8 cellular contexts compared by ENCODE assay signal in the genomic region with DNA sequence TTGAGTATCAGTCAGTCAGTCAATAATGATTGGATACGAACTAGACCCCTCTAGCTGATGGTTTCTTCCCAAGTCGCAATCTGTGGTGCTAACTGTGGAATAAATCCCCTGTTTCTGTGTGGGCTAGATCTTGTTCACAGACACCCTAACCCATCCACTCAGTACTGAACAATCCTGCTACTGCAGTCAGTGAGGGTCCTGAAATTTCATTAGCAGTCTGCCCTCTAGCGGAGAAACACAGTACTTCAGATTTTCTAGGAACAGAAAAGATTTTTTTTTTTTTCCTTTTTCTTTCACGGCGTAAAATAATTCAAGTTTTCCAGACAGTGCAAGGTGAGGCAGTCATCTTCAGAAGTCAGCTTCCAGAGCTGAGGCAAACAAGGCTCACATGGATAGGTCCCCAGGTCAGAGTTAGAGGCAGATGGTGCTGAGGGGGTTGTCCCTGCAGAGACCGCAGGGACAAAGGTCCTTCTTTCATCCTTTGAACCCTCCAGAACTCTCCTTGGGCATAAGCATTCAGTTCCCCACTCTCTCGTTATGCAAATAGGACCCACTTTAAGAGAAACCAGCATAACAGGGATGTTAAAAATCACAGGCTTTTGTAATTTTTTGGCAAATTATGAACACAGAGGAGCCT.
DNase-seq lines count a peak whose midpoint lies in the region; ATAC-seq, FAIRE-seq and TF ChIP-seq lines count a peak whose summit lies in the region.

No MANE protein-coding gene starts in this region.

- TF ChIP-seq EP300 in HepG2 (IDR thresholded peaks at IDR 0.05; ENCODE audit: low read depth in 2 of 2, low read length in 2 of 2) = no peak
- no peak for TF ChIP-seq EP300 in HepG2 (CRISPR knock-in tag; IDR thresholded peaks at IDR 0.05; ENCODE audit: borderline replicate concordance)

- H3K4me2 ChIP-seq in HepG2 (ENCODE audit: low read depth, low read length) = peak overlapping the region; percentile 58

- no peaks in the 10 kb centered on the region for H3K9me3 ChIP-seq in HepG2 (ENCODE audit: low read length)
- no peaks in the 10 kb centered on the region for H3K9me3 ChIP-seq in MG63

- peak; percentile 76 for FAIRE-seq in HepG2 (lab: Jason Lieb, UNC)

- ATAC-seq in HepG2 = peak; percentile 61

- TF ChIP-seq CTCF in cardiac fibroblast (IDR thresholded peaks at IDR 0.05; ENCODE audit: low read depth, low read length) = peak; percentile 65
- peak; percentile 71 for TF ChIP-seq CTCF in HepG2 (CRISPR knock-in tag; IDR thresholded peaks at IDR 0.05)

- H2AFZ ChIP-seq in HepG2 (ENCODE audit: low read length) = no peak overlapping the region

- H4K20me1 ChIP-seq in HepG2 (ENCODE audit: insufficient read depth, low read length) = no peaks in the 10 kb centered on the region

- CTCF ChIA-PET in HepG2 (lab: Yijun Ruan, JAX; ENCODE audit: low intra/inter-chr PET ratio, low total read pairs) = interaction anchor here (0.5 to 1.7 kb wide), 4 partner anchors 29 to 386 kb away, joined by 3 to 15 read pairs (median 4); no protein-coding TSS in a partner anchor

- DNase-seq in AG08396 (ENCODE audit: low spot score) (peak; percentile 42), GM03348 (ENCODE audit: low spot score) (peak; percentile 58), NCI-H2227 treated with DMSO at 0.1 percent for 48 hours (lab: John Stamatoyannopoulos, UW) (peak; percentile 9), cardiac fibroblast (ENCODE audit: low read depth in 2 of 2) (peak; percentile 73 to 79), HepG2 (ENCODE audit: low spot score) (peak; percentile 29), MG63 (no peak), NCI-H524 treated with DMSO at 0.1 percent for 48 hours (lab: John Stamatoyannopoulos, UW) (no peak), amniotic stem cell (lab: John Stamatoyannopoulos, UW) (no peak)

- H3K9ac ChIP-seq in HepG2 (ENCODE audit: insufficient read depth, low read depth, low read length) = no peak overlapping the region

- 12% methylated on average over 7 of the region's 7 CpGs for WGBS in HepG2 (ENCODE audit: low lambda C conversion rate)

- peaks cover 2 to 9% of the 10 kb centered on the region in 2 experiments; a peak in 2 of 5 replicates for H3K27me3 ChIP-seq in HepG2 (ENCODE audit: control insufficient read depth in 1 of 2, insufficient read depth in 2 of 2, low read length in 2 of 2)
- no peaks in the 10 kb centered on the region for H3K27me3 ChIP-seq in MG63

- peak overlapping the region; percentile 6 to 13 for H3K4me3 ChIP-seq in cardiac fibroblast (replicated peaks in 1 of 2; ENCODE audit: low read depth in 2 of 2, low read length in 2 of 2)
- no peak overlapping the region; a peak in 1 of 6 replicates for H3K4me3 ChIP-seq in HepG2 (replicated peaks in 1 of 3; ENCODE audit: insufficient read depth in 1 of 3, low read depth in 2 of 3, low read length in 3 of 3)
- H3K4me3 ChIP-seq in MG63 = no peak overlapping the region

- TF ChIP-seq RAD21 in HepG2 (CRISPR knock-in tag; IDR thresholded peaks at IDR 0.05) = no peak

- intact Hi-C loops in HepG2 (cut with micrococcal nuclease; ENCODE audit: unreplicated experiment) = loop anchor here (2.0 kb wide), 1 partner anchor 30 kb away; no protein-coding TSS in a partner anchor

- POLR2A ChIA-PET in HepG2 (lab: Yijun Ruan, JAX) = no interaction called here

- no TSS peak for BruUV-seq in HepG2 (replicated peaks; lab: Mats Ljungman, UMichigan)

- no peak for TF ChIP-seq POLR2A in HepG2 (IDR thresholded peaks at IDR 0.05; ENCODE audit: insufficient read depth in 1 of 2, low read depth in 2 of 2, low read length in 2 of 2)

- in situ Hi-C loops in HepG2 (cut with HindIII; ENCODE audit: extremely low pct_ligation_motif_present, low pct_unique_long_range_greater_than_20kb) = no loop called here

- H3K27ac ChIP-seq in HepG2 (ENCODE audit: extremely low read length, insufficient read depth, low read length) = no peak overlapping the region

- peaks cover 11% of the 10 kb centered on the region for H3K4me1 ChIP-seq in HepG2 (ENCODE audit: insufficient read depth, low read length)

- H3K79me2 ChIP-seq in HepG2 (ENCODE audit: insufficient read depth, low read length) = no peaks in the 10 kb centered on the region

- H3K36me3 ChIP-seq in HepG2 (replicated peaks in 1 of 2; ENCODE audit: control insufficient read depth in 1 of 2, insufficient read depth in 2 of 2, low read length in 2 of 2) = no peaks in the 10 kb centered on the region
- no peaks in the 10 kb centered on the region for H3K36me3 ChIP-seq in MG63

TF ChIP-seq in HepG2, 621 proteins besides CTCF, POLR2A, EP300 and RAD21:
- 0 out of 2 replicates have a peak, but pooled peaks have one; percentile 6 for TF ChIP-seq RXRB (CRISPR knock-in tag; IDR thresholded peaks at IDR 0.05; ENCODE audit: borderline replicate concordance)
- TF ChIP-seq SOX6 (IDR thresholded peaks at IDR 0.05) = no peak
- 0 out of 2 replicates have a peak, but pooled peaks have one; percentile 24 for TF ChIP-seq SOX6 (CRISPR knock-in tag; IDR thresholded peaks at IDR 0.05)
- 0 out of 2 replicates have a peak, but pooled peaks have one; percentile 15 for TF ChIP-seq ZNF317 (CRISPR knock-in tag; IDR thresholded peaks at IDR 0.05)
- peak; percentile 32; the same call in 1 of the 2 replicates for TF ChIP-seq SMC3 (IDR thresholded peaks at IDR 0.05; ENCODE audit: low read length)
- TF ChIP-seq HNF4A (CRISPR knock-in tag; IDR thresholded peaks at IDR 0.05) = peak; percentile 58
- TF ChIP-seq, protein P1, sequence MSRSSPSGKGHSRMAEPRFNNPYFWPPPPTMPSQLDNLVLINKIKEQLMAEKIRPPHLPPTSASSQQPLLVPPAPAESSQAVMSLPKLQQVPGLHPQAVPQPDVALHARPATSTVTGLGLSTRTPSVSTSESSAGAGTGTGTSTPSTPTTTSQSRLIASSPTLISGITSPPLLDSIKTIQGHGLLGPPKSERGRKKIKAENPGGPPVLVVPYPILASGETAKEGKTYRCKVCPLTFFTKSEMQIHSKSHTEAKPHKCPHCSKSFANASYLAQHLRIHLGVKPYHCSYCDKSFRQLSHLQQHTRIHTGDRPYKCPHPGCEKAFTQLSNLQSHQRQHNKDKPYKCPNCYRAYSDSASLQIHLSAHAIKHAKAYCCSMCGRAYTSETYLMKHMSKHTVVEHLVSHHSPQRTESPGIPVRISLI (CRISPR knock-in tag; IDR thresholded peaks at IDR 0.05; ENCODE audit: borderline replicate concordance) = peak; percentile 55; the same call in 1 of the 2 replicates
- 0 out of 2 replicates have a peak, but pooled peaks have one; percentile 44 for TF ChIP-seq ZNF543 (CRISPR knock-in tag; IDR thresholded peaks at IDR 0.05)
- peak; percentile 59 for TF ChIP-seq STAG1 (CRISPR knock-in tag; IDR thresholded peaks at IDR 0.05)
- TF ChIP-seq XRCC5 (optimal IDR thresholded peaks at IDR 0.05; ENCODE audit: low read length) = peak; percentile 25
- TF ChIP-seq, protein P2, sequence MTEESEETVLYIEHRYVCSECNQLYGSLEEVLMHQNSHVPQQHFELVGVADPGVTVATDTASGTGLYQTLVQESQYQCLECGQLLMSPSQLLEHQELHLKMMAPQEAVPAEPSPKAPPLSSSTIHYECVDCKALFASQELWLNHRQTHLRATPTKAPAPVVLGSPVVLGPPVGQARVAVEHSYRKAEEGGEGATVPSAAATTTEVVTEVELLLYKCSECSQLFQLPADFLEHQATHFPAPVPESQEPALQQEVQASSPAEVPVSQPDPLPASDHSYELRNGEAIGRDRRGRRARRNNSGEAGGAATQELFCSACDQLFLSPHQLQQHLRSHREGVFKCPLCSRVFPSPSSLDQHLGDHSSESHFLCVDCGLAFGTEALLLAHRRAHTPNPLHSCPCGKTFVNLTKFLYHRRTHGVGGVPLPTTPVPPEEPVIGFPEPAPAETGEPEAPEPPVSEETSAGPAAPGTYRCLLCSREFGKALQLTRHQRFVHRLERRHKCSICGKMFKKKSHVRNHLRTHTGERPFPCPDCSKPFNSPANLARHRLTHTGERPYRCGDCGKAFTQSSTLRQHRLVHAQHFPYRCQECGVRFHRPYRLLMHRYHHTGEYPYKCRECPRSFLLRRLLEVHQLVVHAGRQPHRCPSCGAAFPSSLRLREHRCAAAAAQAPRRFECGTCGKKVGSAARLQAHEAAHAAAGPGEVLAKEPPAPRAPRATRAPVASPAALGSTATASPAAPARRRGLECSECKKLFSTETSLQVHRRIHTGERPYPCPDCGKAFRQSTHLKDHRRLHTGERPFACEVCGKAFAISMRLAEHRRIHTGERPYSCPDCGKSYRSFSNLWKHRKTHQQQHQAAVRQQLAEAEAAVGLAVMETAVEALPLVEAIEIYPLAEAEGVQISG (CRISPR knock-in tag; IDR thresholded peaks at IDR 0.05) = no peak
- TF ChIP-seq PHF21A (CRISPR knock-in tag; IDR thresholded peaks at IDR 0.05) = 0 out of 2 replicates have a peak, but pooled peaks have one; percentile 18
- TF ChIP-seq, protein P3, sequence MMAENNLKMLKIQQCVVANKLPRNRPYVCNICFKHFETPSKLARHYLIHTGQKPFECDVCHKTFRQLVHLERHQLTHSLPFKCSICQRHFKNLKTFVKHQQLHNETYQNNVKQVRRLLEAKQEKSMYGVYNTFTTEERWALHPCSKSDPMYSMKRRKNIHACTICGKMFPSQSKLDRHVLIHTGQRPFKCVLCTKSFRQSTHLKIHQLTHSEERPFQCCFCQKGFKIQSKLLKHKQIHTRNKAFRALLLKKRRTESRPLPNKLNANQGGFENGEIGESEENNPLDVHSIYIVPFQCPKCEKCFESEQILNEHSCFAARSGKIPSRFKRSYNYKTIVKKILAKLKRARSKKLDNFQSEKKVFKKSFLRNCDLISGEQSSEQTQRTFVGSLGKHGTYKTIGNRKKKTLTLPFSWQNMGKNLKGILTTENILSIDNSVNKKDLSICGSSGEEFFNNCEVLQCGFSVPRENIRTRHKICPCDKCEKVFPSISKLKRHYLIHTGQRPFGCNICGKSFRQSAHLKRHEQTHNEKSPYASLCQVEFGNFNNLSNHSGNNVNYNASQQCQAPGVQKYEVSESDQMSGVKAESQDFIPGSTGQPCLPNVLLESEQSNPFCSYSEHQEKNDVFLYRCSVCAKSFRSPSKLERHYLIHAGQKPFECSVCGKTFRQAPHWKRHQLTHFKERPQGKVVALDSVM (CRISPR knock-in tag; IDR thresholded peaks at IDR 0.05) = no peak
- TF ChIP-seq ZNF225 (CRISPR knock-in tag; IDR thresholded peaks at IDR 0.05) = no peak
- TF ChIP-seq HNF4G (IDR thresholded peaks at IDR 0.05; ENCODE audit: borderline replicate concordance, low read depth, low read length) = 0 out of 2 replicates have a peak, but pooled peaks have one; percentile 19
- no peak for TF ChIP-seq HNF4G (CRISPR knock-in tag; IDR thresholded peaks at IDR 0.05; ENCODE audit: borderline replicate concordance, low read depth)

Comparison
In these comparisons a context has a peak if more than half of its experiments do, and no peak if none do; other contexts are left out.
1. DNase-seq: peak in AG08396 (single experiment), GM03348 (single experiment), NCI-H2227 treated with DMSO at 0.1 percent for 48 hours (single experiment), cardiac fibroblast (2 of 2) and HepG2 (single experiment); none in MG63 (single experiment), NCI-H524 treated with DMSO at 0.1 percent for 48 hours (single experiment) and amniotic stem cell (single experiment).
2. H3K4me3 ChIP-seq: peak in cardiac fibroblast (2 of 2); none in HepG2 (0 of 3) and MG63 (single experiment).